Comparison of ENCODE assay signal across 1 cellular context in genomic region chr2:42791606-42792005, GRCh38.
TF ChIP-seq lines count a peak whose summit lies in the region.

No MANE protein-coding gene starts in this region.

TF ChIP-seq in IMR-90, 13 proteins besides CTCF, POLR2A, EP300 and RAD21 (continued from another document):
- TF ChIP-seq FOS (IDR thresholded peaks at IDR 0.05; ENCODE audit: low read depth, low read length) (no peak), CHD1 (IDR thresholded peaks at IDR 0.05; ENCODE audit: low read depth, low read length) (no peak), SMC3 (IDR thresholded peaks at IDR 0.05; ENCODE audit: low read depth, low read length) (no peak), MAZ (IDR thresholded peaks at IDR 0.05; ENCODE audit: borderline replicate concordance, low read depth, low read length) (no peak)
